Comparison of ENCODE assay signal across 1 cellular context in the genomic region with DNA sequence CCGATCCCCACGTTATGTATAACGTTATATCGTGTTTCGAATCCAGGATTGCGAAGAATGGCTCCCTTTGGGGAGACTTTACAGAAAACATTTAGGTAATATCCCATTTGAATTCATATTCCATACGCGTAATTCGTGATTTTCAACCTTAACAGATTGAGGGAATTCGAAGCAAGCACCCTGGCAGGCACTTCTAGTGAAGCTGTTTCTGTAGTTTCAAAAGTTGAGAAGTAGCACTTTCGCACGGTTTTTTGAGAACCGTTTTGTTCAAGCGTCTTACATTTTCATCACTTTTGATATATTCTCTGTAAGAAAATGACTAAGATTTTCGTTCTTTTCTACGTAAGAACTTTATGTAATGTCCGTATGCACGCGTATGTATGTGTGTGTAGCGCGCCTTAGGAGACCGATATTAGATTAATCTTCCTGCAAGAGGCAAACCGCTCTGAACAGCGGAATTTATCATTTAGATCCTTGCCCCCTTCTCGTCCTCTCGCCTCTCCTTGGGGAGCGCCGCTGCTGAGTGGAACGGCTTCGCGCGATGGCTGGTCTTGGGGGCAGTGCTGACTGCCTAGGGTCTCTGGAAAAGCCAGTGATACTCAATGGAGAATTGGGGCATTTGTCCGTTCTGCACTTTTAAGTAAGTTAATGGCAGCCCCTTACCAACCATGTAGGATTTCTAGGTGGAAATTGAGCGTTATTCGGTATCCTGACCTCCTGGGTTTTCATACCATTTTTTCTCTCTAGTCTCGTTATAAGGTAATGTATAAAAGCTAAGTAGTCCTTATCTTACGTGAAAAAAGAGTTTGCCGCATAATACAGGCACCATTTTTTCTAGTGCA.
A peak's percentile ranks its signal among the peaks of the same experiment; 100 is the strongest.
TF ChIP-seq lines count a peak whose summit lies in the region.

No MANE protein-coding gene starts in this region.

TF ChIP-seq in SK-N-SH, 30 proteins besides CTCF, POLR2A, EP300 and RAD21 (continued from another document):
- TF ChIP-seq, protein P1, sequence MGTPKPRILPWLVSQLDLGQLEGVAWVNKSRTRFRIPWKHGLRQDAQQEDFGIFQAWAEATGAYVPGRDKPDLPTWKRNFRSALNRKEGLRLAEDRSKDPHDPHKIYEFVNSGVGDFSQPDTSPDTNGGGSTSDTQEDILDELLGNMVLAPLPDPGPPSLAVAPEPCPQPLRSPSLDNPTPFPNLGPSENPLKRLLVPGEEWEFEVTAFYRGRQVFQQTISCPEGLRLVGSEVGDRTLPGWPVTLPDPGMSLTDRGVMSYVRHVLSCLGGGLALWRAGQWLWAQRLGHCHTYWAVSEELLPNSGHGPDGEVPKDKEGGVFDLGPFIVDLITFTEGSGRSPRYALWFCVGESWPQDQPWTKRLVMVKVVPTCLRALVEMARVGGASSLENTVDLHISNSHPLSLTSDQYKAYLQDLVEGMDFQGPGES (IDR thresholded peaks at IDR 0.05; ENCODE audit: low read depth, low read length): no peak
- no peak for TF ChIP-seq MEF2A (IDR thresholded peaks at IDR 0.05; ENCODE audit: borderline replicate concordance, low read depth)
- TF ChIP-seq RCOR1 (IDR thresholded peaks at IDR 0.05; ENCODE audit: low read length): no peak
- peak; percentile 17; the same call in 1 of the 2 replicates for TF ChIP-seq EZH2phosphoT487 (IDR thresholded peaks at IDR 0.05; ENCODE audit: borderline replicate concordance, low read depth)
- 0 out of 2 replicates have a peak, but pooled peaks have one; percentile 7 for TF ChIP-seq GATA2 (CRISPR knock-in tag; IDR thresholded peaks at IDR 0.05)
- no peak for TF ChIP-seq MXI1 (IDR thresholded peaks at IDR 0.05; ENCODE audit: low read depth, low read length)
- no peak for TF ChIP-seq NRF1 (IDR thresholded peaks at IDR 0.05; ENCODE audit: low read depth, low read length)
- TF ChIP-seq, protein P2, sequence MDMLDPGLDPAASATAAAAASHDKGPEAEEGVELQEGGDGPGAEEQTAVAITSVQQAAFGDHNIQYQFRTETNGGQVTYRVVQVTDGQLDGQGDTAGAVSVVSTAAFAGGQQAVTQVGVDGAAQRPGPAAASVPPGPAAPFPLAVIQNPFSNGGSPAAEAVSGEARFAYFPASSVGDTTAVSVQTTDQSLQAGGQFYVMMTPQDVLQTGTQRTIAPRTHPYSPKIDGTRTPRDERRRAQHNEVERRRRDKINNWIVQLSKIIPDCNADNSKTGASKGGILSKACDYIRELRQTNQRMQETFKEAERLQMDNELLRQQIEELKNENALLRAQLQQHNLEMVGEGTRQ (IDR thresholded peaks at IDR 0.05; ENCODE audit: borderline replicate concordance, low read depth, low read length): no peak
- TF ChIP-seq CHD2 (IDR thresholded peaks at IDR 0.05; ENCODE audit: low read length, partially characterized antibody): peak; percentile 1
- no peak for TF ChIP-seq YY1 (IDR thresholded peaks at IDR 0.05; ENCODE audit: low read depth)
- TF ChIP-seq, protein P3, sequence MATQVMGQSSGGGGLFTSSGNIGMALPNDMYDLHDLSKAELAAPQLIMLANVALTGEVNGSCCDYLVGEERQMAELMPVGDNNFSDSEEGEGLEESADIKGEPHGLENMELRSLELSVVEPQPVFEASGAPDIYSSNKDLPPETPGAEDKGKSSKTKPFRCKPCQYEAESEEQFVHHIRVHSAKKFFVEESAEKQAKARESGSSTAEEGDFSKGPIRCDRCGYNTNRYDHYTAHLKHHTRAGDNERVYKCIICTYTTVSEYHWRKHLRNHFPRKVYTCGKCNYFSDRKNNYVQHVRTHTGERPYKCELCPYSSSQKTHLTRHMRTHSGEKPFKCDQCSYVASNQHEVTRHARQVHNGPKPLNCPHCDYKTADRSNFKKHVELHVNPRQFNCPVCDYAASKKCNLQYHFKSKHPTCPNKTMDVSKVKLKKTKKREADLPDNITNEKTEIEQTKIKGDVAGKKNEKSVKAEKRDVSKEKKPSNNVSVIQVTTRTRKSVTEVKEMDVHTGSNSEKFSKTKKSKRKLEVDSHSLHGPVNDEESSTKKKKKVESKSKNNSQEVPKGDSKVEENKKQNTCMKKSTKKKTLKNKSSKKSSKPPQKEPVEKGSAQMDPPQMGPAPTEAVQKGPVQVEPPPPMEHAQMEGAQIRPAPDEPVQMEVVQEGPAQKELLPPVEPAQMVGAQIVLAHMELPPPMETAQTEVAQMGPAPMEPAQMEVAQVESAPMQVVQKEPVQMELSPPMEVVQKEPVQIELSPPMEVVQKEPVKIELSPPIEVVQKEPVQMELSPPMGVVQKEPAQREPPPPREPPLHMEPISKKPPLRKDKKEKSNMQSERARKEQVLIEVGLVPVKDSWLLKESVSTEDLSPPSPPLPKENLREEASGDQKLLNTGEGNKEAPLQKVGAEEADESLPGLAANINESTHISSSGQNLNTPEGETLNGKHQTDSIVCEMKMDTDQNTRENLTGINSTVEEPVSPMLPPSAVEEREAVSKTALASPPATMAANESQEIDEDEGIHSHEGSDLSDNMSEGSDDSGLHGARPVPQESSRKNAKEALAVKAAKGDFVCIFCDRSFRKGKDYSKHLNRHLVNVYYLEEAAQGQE (IDR thresholded peaks at IDR 0.05; ENCODE audit: low read depth, low read length): no peak
- no peak for TF ChIP-seq FOXJ3 (CRISPR knock-in tag; IDR thresholded peaks at IDR 0.05)
- TF ChIP-seq SMC3 (IDR thresholded peaks at IDR 0.05; ENCODE audit: low read depth, low read length): 0 out of 2 replicates have a peak, but pooled peaks have one; percentile 0
- TF ChIP-seq ELF1 (IDR thresholded peaks at IDR 0.05): no peak
- TF ChIP-seq JUND (IDR thresholded peaks at IDR 0.05): peak; percentile 5; the same call in 1 of the 2 replicates
- TF ChIP-seq RFX5 (IDR thresholded peaks at IDR 0.05; ENCODE audit: low read length): no peak
